1 cellular context compared by ENCODE assay signal in genomic region chr6:163572612-163573011, GRCh38.
TF ChIP-seq lines count a peak whose summit lies in the region.

No MANE protein-coding gene starts in this region.

TF ChIP-seq in GM12878, 131 proteins besides CTCF, POLR2A, EP300 and RAD21 (continued from another document):
- no peak for TF ChIP-seq ZNF592 (IDR thresholded peaks at IDR 0.05)
- TF ChIP-seq, protein P1, sequence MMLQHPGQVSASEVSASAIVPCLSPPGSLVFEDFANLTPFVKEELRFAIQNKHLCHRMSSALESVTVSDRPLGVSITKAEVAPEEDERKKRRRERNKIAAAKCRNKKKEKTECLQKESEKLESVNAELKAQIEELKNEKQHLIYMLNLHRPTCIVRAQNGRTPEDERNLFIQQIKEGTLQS (IDR thresholded peaks at IDR 0.05; ENCODE audit: borderline replicate concordance, extremely low read depth, low read depth, low read length), result no peak
